ENCODE assay signal across 1 cellular context in genomic region chr2:108910541-108911396, GRCh38.
TF ChIP-seq lines count a peak whose summit lies in the region.

No MANE protein-coding gene starts in this region.

TF ChIP-seq in IMR-90, 13 proteins besides CTCF, POLR2A, EP300 and RAD21:
- TF ChIP-seq BHLHE40 (IDR thresholded peaks at IDR 0.05; ENCODE audit: low read depth, low read length), result no peak
- TF ChIP-seq, protein P1, sequence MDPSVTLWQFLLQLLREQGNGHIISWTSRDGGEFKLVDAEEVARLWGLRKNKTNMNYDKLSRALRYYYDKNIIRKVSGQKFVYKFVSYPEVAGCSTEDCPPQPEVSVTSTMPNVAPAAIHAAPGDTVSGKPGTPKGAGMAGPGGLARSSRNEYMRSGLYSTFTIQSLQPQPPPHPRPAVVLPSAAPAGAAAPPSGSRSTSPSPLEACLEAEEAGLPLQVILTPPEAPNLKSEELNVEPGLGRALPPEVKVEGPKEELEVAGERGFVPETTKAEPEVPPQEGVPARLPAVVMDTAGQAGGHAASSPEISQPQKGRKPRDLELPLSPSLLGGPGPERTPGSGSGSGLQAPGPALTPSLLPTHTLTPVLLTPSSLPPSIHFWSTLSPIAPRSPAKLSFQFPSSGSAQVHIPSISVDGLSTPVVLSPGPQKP (IDR thresholded peaks at IDR 0.05; ENCODE audit: borderline replicate concordance, low read depth, low read length), result no peak
